ENCODE assay signal across 22 cellular contexts in the genomic region with DNA sequence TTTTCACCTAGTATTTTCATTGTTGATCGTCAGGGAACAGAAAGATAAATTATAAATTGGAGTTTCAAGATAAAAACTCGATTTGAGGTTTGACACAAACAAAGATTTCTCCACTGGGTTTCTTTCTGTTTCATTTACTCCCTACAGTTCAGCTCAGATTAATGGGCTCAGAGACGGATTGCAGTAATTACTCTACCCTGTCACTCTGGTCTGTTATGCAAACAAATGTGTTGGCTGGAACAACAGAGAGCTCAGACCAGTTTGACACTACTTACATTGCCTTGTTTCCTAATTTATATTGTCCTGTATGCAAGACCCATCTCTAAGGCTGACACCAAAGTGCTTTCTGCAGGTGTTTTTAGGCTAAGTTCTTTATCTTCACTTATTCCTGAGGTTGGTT.
"Had no signal": no experiment of that assay in that cellular context is flagged by ENCODE, and none has a peak within 500 bp of the region (broad histone marks: within the 10 kb centered on the region; RNA-seq: fewer than 3 reads in every experiment).

No MANE protein-coding gene starts in this region.

- H3K27ac Mint-ChIP-seq: activated CD4-positive, alpha-beta T cell treated with anti-CD3 and anti-CD28 coated beads, Interleukin-2, amount 10 ng/mL, durations not matched to agents 7 days and 5 days; activated CD8-positive, alpha-beta T cell treated with anti-CD3 and anti-CD28 coated beads, Interleukin-2, amount 10 ng/mL, durations not matched to agents 7 days and 5 days; activated naive CD4-positive, alpha-beta T cell treated with anti-CD3 and anti-CD28 coated beads for 36 hours; activated naive CD8-positive, alpha-beta T cell treated with anti-CD3 and anti-CD28 coated beads, Interleukin-2, amount 50 U/mL, for 24 hours; activated T-cell treated with anti-CD3 and anti-CD28 coated beads, Interleukin-2, amount 50 U/mL, for 24 hours; immature natural killer cell; stimulated activated effector memory CD8-positive, alpha-beta T cell treated with anti-CD3 and anti-CD28 coated beads, Interleukin-12 subunit alpha, Interleukin-12 subunit beta, amount 100 ng/mL, for 72 hours had no signal

- H3K4me3 Mint-ChIP-seq: activated CD4-positive, alpha-beta T cell treated with anti-CD3 and anti-CD28 coated beads, Interleukin-2, amount 10 ng/mL, durations not matched to agents 7 days and 5 days; activated CD8-positive, alpha-beta T cell treated with anti-CD3 and anti-CD28 coated beads, Interleukin-2, amount 10 ng/mL, durations not matched to agents 7 days and 5 days; activated naive CD4-positive, alpha-beta T cell treated with anti-CD3 and anti-CD28 coated beads for 36 hours; activated naive CD8-positive, alpha-beta T cell treated with anti-CD3 and anti-CD28 coated beads, Interleukin-2, amount 50 U/mL, for 24 hours; activated T-cell treated with anti-CD3 and anti-CD28 coated beads, Interleukin-2, amount 50 U/mL, for 24 hours; immature natural killer cell; stimulated activated effector memory CD8-positive, alpha-beta T cell treated with anti-CD3 and anti-CD28 coated beads, Interleukin-12 subunit alpha, Interleukin-12 subunit beta, amount 100 ng/mL, for 72 hours had no signal

- H3K27me3 Mint-ChIP-seq: activated CD4-positive, alpha-beta T cell treated with anti-CD3 and anti-CD28 coated beads, Interleukin-2, amount 10 ng/mL, durations not matched to agents 7 days and 5 days; activated naive CD8-positive, alpha-beta T cell treated with anti-CD3 and anti-CD28 coated beads, Interleukin-2, amount 50 U/mL, for 24 hours; activated T-cell treated with anti-CD3 and anti-CD28 coated beads, Interleukin-2, amount 50 U/mL, for 24 hours had no signal

- H3K9me3 ChIP-seq: esophagus muscularis mucosa, ovary, right lobe of liver, stomach, upper lobe of left lung had no signal

- H3K27me3 ChIP-seq: esophagus muscularis mucosa, heart right ventricle, ovary, right lobe of liver, stomach, upper lobe of left lung had no signal

- H3K9me3 Mint-ChIP-seq: activated CD4-positive, alpha-beta T cell treated with anti-CD3 and anti-CD28 coated beads, Interleukin-2, amount 10 ng/mL, durations not matched to agents 7 days and 5 days had no signal

- H3K36me3 ChIP-seq: esophagus muscularis mucosa, heart right ventricle, ovary, right lobe of liver, stomach, upper lobe of left lung had no signal

- FAIRE-seq: bronchial epithelial cell, small intestine had no signal

- H3K4me3 ChIP-seq: esophagus muscularis mucosa, heart right ventricle, ovary, right lobe of liver, stomach, upper lobe of left lung had no signal

- DNase-seq: activated CD4-positive, alpha-beta T cell treated with anti-CD3 and anti-CD28 coated beads, Interleukin-2, amount 10 ng/mL, durations not matched to agents 7 days and 5 days; activated CD8-positive, alpha-beta T cell treated with anti-CD3 and anti-CD28 coated beads, Interleukin-2, amount 10 ng/mL, durations not matched to agents 7 days and 5 days; activated naive CD4-positive, alpha-beta T cell treated with anti-CD3 and anti-CD28 coated beads for 36 hours; activated naive CD8-positive, alpha-beta T cell treated with anti-CD3 and anti-CD28 coated beads, Interleukin-2, amount 50 U/mL, for 24 hours; activated T-cell treated with anti-CD3 and anti-CD28 coated beads, Interleukin-2, amount 50 U/mL, for 24 hours; anterior cingulate cortex; cerebellar nuclear complex; effector CD4-positive, alpha-beta T cell; heart right ventricle; immature natural killer cell; kidney glomerular epithelial cell; left ventricle myocardium superior; ovary; right lobe of liver; small intestine; stimulated activated CD4-positive, alpha-beta T cell treated with anti-CD3 and anti-CD28 coated beads, Interleukin-4, amount 100 ng/mL, for 1 hour; stomach; T1000; upper lobe of left lung had no signal

- H3K4me1 Mint-ChIP-seq: activated CD4-positive, alpha-beta T cell treated with anti-CD3 and anti-CD28 coated beads, Interleukin-2, amount 10 ng/mL, durations not matched to agents 7 days and 5 days; activated naive CD8-positive, alpha-beta T cell treated with anti-CD3 and anti-CD28 coated beads, Interleukin-2, amount 50 U/mL, for 24 hours; immature natural killer cell; stimulated activated effector memory CD8-positive, alpha-beta T cell treated with anti-CD3 and anti-CD28 coated beads, Interleukin-12 subunit alpha, Interleukin-12 subunit beta, amount 100 ng/mL, for 72 hours had no signal

- H3K36me3 Mint-ChIP-seq: immature natural killer cell; stimulated activated effector memory CD8-positive, alpha-beta T cell treated with anti-CD3 and anti-CD28 coated beads, Interleukin-12 subunit alpha, Interleukin-12 subunit beta, amount 100 ng/mL, for 72 hours had no signal
